ENCODE assay signal across 8 cellular contexts in genomic region chr7:132879579-132879978, GRCh38.
"Had no signal": no experiment of that assay in that cellular context is flagged by ENCODE, and none has a peak within 500 bp of the region (broad histone marks: within the 10 kb centered on the region; RNA-seq: fewer than 3 reads in every experiment).

No MANE protein-coding gene starts in this region.

- DNase-seq: IMR-90, KBM-7, KG1 had no signal

- FAIRE-seq: HepG2, HTR-8/SVneo, K562 had no signal

- H3K27ac ChIP-seq: HL-60, KMS-11 had no signal

- ATAC-seq: HepG2, K562 had no signal

- H3K4me3 ChIP-seq: K562 had no signal

- H3K4me2 ChIP-seq: KMS-11 had no signal

- H3K9ac ChIP-seq: KMS-11 had no signal
